12 cellular contexts compared by ENCODE assay signal in the genomic region with DNA sequence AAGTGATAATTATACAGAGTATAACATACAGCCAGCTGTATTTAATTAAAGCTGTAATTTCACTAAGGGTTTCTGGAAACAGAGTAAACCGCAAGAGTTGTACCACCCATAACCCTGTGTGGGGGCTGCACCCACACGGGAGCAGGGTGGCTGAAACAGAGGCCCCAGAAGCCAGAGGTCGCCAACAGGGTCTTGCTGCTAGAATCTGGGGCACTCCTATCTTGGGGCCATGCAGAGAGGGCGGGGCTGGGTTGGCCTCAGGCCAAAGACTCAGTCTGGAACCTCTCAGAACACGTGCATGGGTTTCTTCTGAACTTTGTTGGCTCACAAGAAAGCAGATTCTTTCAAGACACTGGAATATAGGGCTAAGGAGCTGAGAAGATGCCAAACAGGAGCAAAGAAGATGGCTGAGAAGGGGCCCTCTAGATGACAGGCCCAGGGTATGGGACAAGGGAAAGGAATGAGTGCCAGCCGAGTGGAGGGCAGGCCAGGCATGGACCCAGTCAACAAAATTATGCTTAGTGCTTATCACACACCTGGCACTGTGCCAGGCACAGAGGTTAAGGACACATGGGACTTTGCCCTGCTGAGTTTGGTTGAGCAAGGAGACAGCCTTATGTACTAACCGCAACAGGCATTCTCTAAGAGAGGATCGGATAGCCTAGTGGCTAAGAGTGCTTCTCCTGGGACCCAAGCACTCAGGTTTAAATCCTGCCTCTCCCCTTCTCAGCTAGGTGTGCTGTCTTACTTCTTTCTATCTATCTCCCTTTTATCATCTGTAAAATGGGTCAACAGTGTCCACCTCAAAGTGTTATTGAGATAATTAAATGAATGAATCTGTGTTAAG.
DNase-seq lines count a peak whose midpoint lies in the region; ATAC-seq and TF ChIP-seq lines count a peak whose summit lies in the region.
"Had no signal": no experiment of that assay in that cellular context is flagged by ENCODE, and none has a peak within 500 bp of the region (broad histone marks: within the 10 kb centered on the region; RNA-seq: fewer than 3 reads in every experiment).

No MANE protein-coding gene starts in this region.

- H3K27ac ChIP-seq in heart left ventricle, result peak overlapping the region in 9 of 12 donors; percentile 76 to 96 (median 87)
- H3K27ac ChIP-seq in gastrocnemius medialis, result peak overlapping the region; percentile 31 to 88 (median 60)
- H3K27ac ChIP-seq: A549, skin epidermis had no signal

- in situ Hi-C loops in gastrocnemius medialis (cut with MboI; ENCODE audit: low sequenced_read_pairs in 4 of 4), result no loop called here

- intact Hi-C loops in heart left ventricle (cut with DNase I) (loop anchor here in 3 of 10 donors (2.0 to 10.0 kb wide), 4 partner anchors 21 to 85 kb away; no protein-coding TSS in a partner anchor), gastrocnemius medialis (cut with DNase I; ENCODE audit: low total_unique reads) (loop anchor here (2.0 to 5.0 kb wide), 4 partner anchors 25 to 258 kb away; partner anchors contain the start of gene FOXP4)

- TF ChIP-seq POLR2A in heart left ventricle (IDR thresholded peaks at IDR 0.05) (no peak), gastrocnemius medialis (IDR thresholded peaks at IDR 0.05) (no peak)

- H3K27me3 ChIP-seq in heart left ventricle (no peaks in the 10 kb centered on the region), gastrocnemius medialis (no peaks in the 10 kb centered on the region)

- H3K9me3 ChIP-seq in heart left ventricle (no peaks in the 10 kb centered on the region), gastrocnemius medialis (no peaks in the 10 kb centered on the region)
- H3K9me3 ChIP-seq: A549 had no signal

- H3K36me3 ChIP-seq in heart left ventricle, result no peaks in the 10 kb centered on the region
- no peaks in the 10 kb centered on the region for H3K36me3 ChIP-seq in gastrocnemius medialis

- peak in 3 of 4 donors; percentile 17 to 38 (median 38) for ATAC-seq in heart left ventricle
- peak; percentile 48 to 66 for ATAC-seq in gastrocnemius medialis
- ATAC-seq: A549; activated naive CD4-positive, alpha-beta T cell treated with anti-CD3 and anti-CD28 coated beads, Interleukin-2, amount 50 U/mL, for 72 hours had no signal

- TF ChIP-seq CTCF in heart left ventricle (IDR thresholded peaks at IDR 0.05) (no peak), gastrocnemius medialis (IDR thresholded peaks at IDR 0.05 in 4 of 5, conservative IDR thresholded peaks at IDR 0.05 in 1 of 5) (no peak)

- 48 to 60% (median 56%) methylated on average over 8 of the region's 8 CpGs for WGBS in heart left ventricle, 4 donors

- DNase-seq in NCI-H1105 (lab: John Stamatoyannopoulos, UW) (peak; percentile 5), NCI-H1105 treated with DMSO at 0.1 percent for 48 hours (lab: John Stamatoyannopoulos, UW) (no peak), OCI-M1 (lab: John Stamatoyannopoulos, UW) (peak; percentile 54), heart left ventricle (peak in 3 of 5 donors; percentile 49 to 64 (median 61)), gastrocnemius medialis (peak in 1 of 2 donors; percentile 69), SW 1271 (lab: John Stamatoyannopoulos, UW) (no peak), glomerular visceral epithelial cell (ENCODE audit: extremely low spot score) (no peak), Kasumi-1 (lab: John Stamatoyannopoulos, UW) (no peak)
- DNase-seq: effector CD4-positive, alpha-beta T cell had no signal

- no peak overlapping the region for H3K4me3 ChIP-seq in heart left ventricle
- no peak overlapping the region for H3K4me3 ChIP-seq in gastrocnemius medialis
- H3K4me3 ChIP-seq: A549, skin epidermis had no signal

- H3K4me1 ChIP-seq in heart left ventricle (peaks cover 0 to 37% (median 25%) of the 10 kb centered on the region in 12 donors), gastrocnemius medialis (peaks cover 20 to 25% of the 10 kb centered on the region in 2 donors)

Comparison
In these comparisons a context has a peak if more than half of its experiments do, and no peak if none do; other contexts are left out.
1. DNase-seq: peak in NCI-H1105 (single experiment), OCI-M1 (single experiment) and heart left ventricle (3 of 5); none in NCI-H1105 treated with DMSO at 0.1 percent for 48 hours (single experiment), SW 1271 (0 of 2), glomerular visceral epithelial cell (single experiment) and Kasumi-1 (0 of 2).